Comparison of ENCODE assay signal across 11 cellular contexts in the genomic region with DNA sequence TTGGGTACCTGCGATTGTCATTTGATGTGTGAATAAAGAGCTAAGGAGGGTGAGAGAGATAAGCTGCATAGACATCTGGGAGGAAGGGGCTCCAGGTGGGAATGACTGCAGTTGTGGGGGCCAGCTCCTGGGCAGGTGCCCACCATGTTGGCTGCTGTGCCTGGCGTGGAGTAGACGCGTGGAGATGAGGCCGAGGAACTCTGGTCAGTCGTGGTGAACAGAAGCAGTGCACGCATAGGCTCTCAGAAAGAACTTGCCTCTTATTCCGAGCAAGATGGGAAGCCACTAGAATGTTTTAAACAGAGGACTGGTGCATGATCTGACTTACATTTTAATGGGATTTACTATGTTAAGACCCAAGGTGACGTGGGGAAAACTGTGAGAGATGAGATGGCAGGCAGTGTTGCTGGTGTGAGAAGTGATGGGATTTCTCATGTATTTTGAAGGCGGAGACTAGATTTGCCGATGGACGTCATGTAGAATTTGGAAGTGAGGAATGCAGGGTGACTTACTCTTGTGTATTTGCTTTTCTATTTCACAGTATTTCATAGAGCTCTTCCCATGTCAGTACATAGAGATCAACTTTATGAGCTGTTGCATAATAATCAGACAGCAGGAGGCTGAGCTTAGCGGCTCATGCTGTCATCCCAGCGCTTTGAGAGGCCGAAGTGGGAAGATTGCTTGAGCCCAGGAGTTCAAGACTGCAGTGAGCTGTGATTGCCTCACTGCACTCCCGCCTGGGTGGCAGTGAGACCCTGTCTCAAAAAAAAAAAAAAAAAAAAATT.
DNase-seq lines count a peak whose midpoint lies in the region; ATAC-seq and TF ChIP-seq lines count a peak whose summit lies in the region.
"Had no signal": no experiment of that assay in that cellular context is flagged by ENCODE, and none has a peak within 500 bp of the region (broad histone marks: within the 10 kb centered on the region; RNA-seq: fewer than 3 reads in every experiment).

No MANE protein-coding gene starts in this region.

- no peak for TF ChIP-seq EP300 in Ishikawa (IDR thresholded peaks at IDR 0.05; ENCODE audit: borderline replicate concordance)

- TF ChIP-seq CTCF in cardiac fibroblast (IDR thresholded peaks at IDR 0.05; ENCODE audit: low read depth, low read length) (no peak), nephron (IDR thresholded peaks at IDR 0.05; ENCODE audit: unreplicated experiment in 3 of 3) (no peak), Calu3 (IDR thresholded peaks at IDR 0.05; ENCODE audit: unreplicated experiment) (no peak)

- TF ChIP-seq RAD21 in Ishikawa (IDR thresholded peaks at IDR 0.05; ENCODE audit: low read depth) = no peak

- peak overlapping the region in 5 of 7 donors; percentile 19 to 65 (median 32) for H3K27ac Mint-ChIP-seq in CD4-positive, alpha-beta memory T cell
- H3K27ac Mint-ChIP-seq in nephron = peak overlapping the region in 2 of 3 experiments; percentile 5 to 67
- H3K27ac Mint-ChIP-seq in Calu3 (ENCODE audit: unreplicated experiment) = no peak overlapping the region

- CTCF ChIA-PET in CD4-positive, alpha-beta memory T cell (lab: Charles Lee; ENCODE audit: partially characterized antibody) = interaction anchor here (1.6 kb wide), 1 partner anchor 20 kb away, joined by 3 read pairs; no protein-coding TSS in a partner anchor
- CTCF ChIA-PET in Calu3 (lab: Charles Lee) = no interaction called here

- no peak overlapping the region for H3K4me3 ChIP-seq in CD4-positive, alpha-beta memory T cell (ENCODE audit: low read length in 2 of 2)
- H3K4me3 ChIP-seq in cardiac fibroblast (replicated peaks in 1 of 2; ENCODE audit: low read depth in 2 of 2, low read length in 2 of 2) = no peak overlapping the region
- H3K4me3 ChIP-seq: cardiac muscle cell had no signal

- H3K27ac ChIP-seq in CD4-positive, alpha-beta memory T cell (ENCODE audit: low read depth, low read length) = no peak overlapping the region
- H3K27ac ChIP-seq: cardiac muscle cell had no signal

- peaks cover 32% of the 10 kb centered on the region for H3K4me1 ChIP-seq in CD4-positive, alpha-beta memory T cell (ENCODE audit: insufficient read depth, low read length)

- POLR2A ChIA-PET in CD4-positive, alpha-beta memory T cell (lab: Charles Lee; ENCODE audit: partially characterized antibody) = interaction anchor here (0.6 kb wide), 1 partner anchor 11 kb away, joined by 4 read pairs; no protein-coding TSS in a partner anchor

- BruUV-seq in Calu3 (replicated peaks; lab: Mats Ljungman, UMichigan) = no TSS peak

- peaks cover 42 to 78% (median 63%) of the 10 kb centered on the region in 4 donors for H3K4me1 Mint-ChIP-seq in CD4-positive, alpha-beta memory T cell
- H3K4me1 Mint-ChIP-seq in nephron = peaks cover 51% of the 10 kb centered on the region
- peaks cover 20% of the 10 kb centered on the region for H3K4me1 Mint-ChIP-seq in Calu3 (ENCODE audit: low read depth, unreplicated experiment)

- H3K36me3 Mint-ChIP-seq in CD4-positive, alpha-beta memory T cell = peaks cover 21 to 24% of the 10 kb centered on the region in 2 donors
- H3K36me3 Mint-ChIP-seq in nephron (ENCODE audit: low read depth) = peaks cover 15% of the 10 kb centered on the region
- H3K36me3 Mint-ChIP-seq in Calu3 (ENCODE audit: insufficient read depth, unreplicated experiment) = peaks cover 16% of the 10 kb centered on the region

- no peaks in the 10 kb centered on the region for H3K27me3 Mint-ChIP-seq in CD4-positive, alpha-beta memory T cell
- H3K27me3 Mint-ChIP-seq in nephron (ENCODE audit: low read depth) (no peaks in the 10 kb centered on the region), Calu3 (ENCODE audit: unreplicated experiment) (no peaks in the 10 kb centered on the region)
- H3K27me3 Mint-ChIP-seq: naive thymus-derived CD4-positive, alpha-beta T cell had no signal

- H3K9me3 ChIP-seq in CD4-positive, alpha-beta memory T cell (ENCODE audit: control insufficient read depth in 1 of 2, low read length in 2 of 2) = no peaks in the 10 kb centered on the region

- no peak for DNase-seq in CD4-positive, alpha-beta memory T cell
- DNase-seq in cardiac fibroblast (ENCODE audit: low read depth in 2 of 2) (peak; percentile 50 to 59), Calu3 (no peak)
- no peak for DNase-seq in stimulated activated CD8-positive, alpha-beta memory T cell treated with anti-CD3 and anti-CD28 coated beads, Interleukin-4, amount 100 ng/mL, for 48 hours
- DNase-seq: activated CD4-positive, alpha-beta T cell treated with anti-CD3 and anti-CD28 coated beads, Interleukin-2, amount 50 U/mL, for 1 hour; naive thymus-derived CD4-positive, alpha-beta T cell had no signal

- H3K4me3 Mint-ChIP-seq in CD4-positive, alpha-beta memory T cell = peak overlapping the region in 4 of 8 donors; percentile 7 to 31 (median 20)
- H3K4me3 Mint-ChIP-seq in nephron (no peak overlapping the region), Calu3 (ENCODE audit: low read depth, unreplicated experiment) (no peak overlapping the region)

- peaks cover 0 to 2% (median 0%) of the 10 kb centered on the region in 8 donors for H3K9me3 Mint-ChIP-seq in CD4-positive, alpha-beta memory T cell
- H3K9me3 Mint-ChIP-seq in nephron (no peaks in the 10 kb centered on the region), Calu3 (ENCODE audit: low read depth, unreplicated experiment) (no peaks in the 10 kb centered on the region)

- ATAC-seq in HG02870 (IDR thresholded peaks at IDR 0.05; ENCODE audit: unreplicated experiment) (no peak), HG02852 (IDR thresholded peaks at IDR 0.05; ENCODE audit: unreplicated experiment) (no peak)
- ATAC-seq: naive thymus-derived CD4-positive, alpha-beta T cell had no signal

- intact Hi-C loops in CD4-positive, alpha-beta memory T cell (cut with micrococcal nuclease) = no loop called here
- intact Hi-C loops in Calu3 (cut with micrococcal nuclease; ENCODE audit: unreplicated experiment) = no loop called here

- no peaks in the 10 kb centered on the region for H3K27me3 ChIP-seq in CD4-positive, alpha-beta memory T cell (ENCODE audit: insufficient read depth, low read length)
- H3K27me3 ChIP-seq: cardiac muscle cell had no signal

- H3K36me3 ChIP-seq in CD4-positive, alpha-beta memory T cell (ENCODE audit: insufficient read depth, low read length) = no peaks in the 10 kb centered on the region
- H3K36me3 ChIP-seq: cardiac muscle cell had no signal

TF ChIP-seq in Ishikawa, 13 proteins besides CTCF, POLR2A, EP300 and RAD21:
- TF ChIP-seq CEBPB (IDR thresholded peaks at IDR 0.05) = peak; percentile 50; the same call in 1 of the 2 replicates
- no peak for TF ChIP-seq EGR1 (IDR thresholded peaks at IDR 0.05)

Comparison
In these comparisons a context has a peak if more than half of its experiments do, and no peak if none do; other contexts are left out.
1. DNase-seq: peak in cardiac fibroblast (2 of 2); none in CD4-positive, alpha-beta memory T cell (0 of 5), Calu3 (single experiment) and stimulated activated CD8-positive, alpha-beta memory T cell treated with anti-CD3 and anti-CD28 coated beads, Interleukin-4, amount 100 ng/mL, for 48 hours (single experiment).